In the genomic region with DNA sequence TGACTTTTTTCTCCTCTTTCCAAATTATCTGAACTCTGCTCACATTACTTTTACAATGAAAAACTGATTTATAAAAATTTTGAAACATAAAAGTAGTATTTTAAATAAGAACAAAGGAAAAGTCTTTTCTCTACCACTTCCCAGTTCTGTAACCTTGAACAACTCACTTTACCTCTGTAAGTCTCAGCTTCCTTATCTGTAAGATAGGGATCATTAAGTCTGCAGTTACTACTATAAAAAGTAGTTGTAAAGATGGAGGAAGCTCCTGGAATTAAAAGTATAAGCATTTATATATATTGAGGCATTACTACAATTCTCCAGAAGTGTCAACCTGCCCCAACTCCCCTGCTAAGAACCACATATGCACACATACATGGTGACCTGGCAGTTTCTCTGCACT, we compare ENCODE assay signal across 25 cellular contexts.
"Had no signal": no experiment of that assay in that cellular context is flagged by ENCODE, and none has a peak within 500 bp of the region (broad histone marks: within the 10 kb centered on the region; RNA-seq: fewer than 3 reads in every experiment).

No MANE protein-coding gene starts in this region.

- H3K4me3 ChIP-seq: coronary artery, esophagus squamous epithelium, heart right ventricle, lung, neural progenitor cell, prostate gland, right atrium auricular region, stomach, testis, tibial artery had no signal

- H3K27me3 Mint-ChIP-seq: effector memory CD8-positive, alpha-beta T cell; memory B cell; naive thymus-derived CD4-positive, alpha-beta T cell; type B pancreatic cell had no signal

- H3K9me3 ChIP-seq: esophagus squamous epithelium, heart right ventricle, prostate gland, right atrium auricular region, stomach, testis, tibial artery had no signal

- H3K9ac ChIP-seq: neural progenitor cell had no signal

- DNase-seq: dermis blood vessel endothelial cell; effector memory CD8-positive, alpha-beta T cell; erythroblast; esophagus squamous epithelium; foreskin melanocyte; glutamatergic neuron; heart right ventricle; hippocampal formation; naive thymus-derived CD4-positive, alpha-beta T cell; stimulated activated CD4-positive, alpha-beta T cell treated with anti-CD3 and anti-CD28 coated beads, Interleukin-2, amount 100 ng/mL, for 24 hours; stimulated activated CD4-positive, alpha-beta T cell treated with anti-CD3 and anti-CD28 coated beads, Interleukin-4, amount 100 ng/mL, for 24 hours; stimulated activated naive CD4-positive, alpha-beta T cell treated with Interleukin-2 at 50 U/mL for 16 hours; stomach; testis; tibial artery had no signal

- H3K4me1 ChIP-seq: prostate gland, right atrium auricular region, testis had no signal

- H3K36me3 Mint-ChIP-seq: neural progenitor cell, type B pancreatic cell had no signal

- H3K4me1 Mint-ChIP-seq: memory B cell, nephron had no signal

- H3K9me3 Mint-ChIP-seq: effector memory CD8-positive, alpha-beta T cell; memory B cell; naive thymus-derived CD4-positive, alpha-beta T cell; nephron; neural progenitor cell; stimulated activated effector memory CD8-positive, alpha-beta T cell treated with anti-CD3 and anti-CD28 coated beads, Interleukin-12 subunit alpha, Interleukin-12 subunit beta, amount 100 ng/mL, for 72 hours had no signal

- H3K27ac Mint-ChIP-seq: memory B cell; neural progenitor cell; stimulated activated effector memory CD8-positive, alpha-beta T cell treated with anti-CD3 and anti-CD28 coated beads, Interleukin-12 subunit alpha, Interleukin-12 subunit beta, amount 100 ng/mL, for 72 hours; type B pancreatic cell had no signal

- H3K36me3 ChIP-seq: neural progenitor cell, prostate gland, right atrium auricular region had no signal

- H3K4me3 Mint-ChIP-seq: effector memory CD8-positive, alpha-beta T cell; memory B cell; naive thymus-derived CD4-positive, alpha-beta T cell; neural progenitor cell; stimulated activated effector memory CD8-positive, alpha-beta T cell treated with anti-CD3 and anti-CD28 coated beads, Interleukin-12 subunit alpha, Interleukin-12 subunit beta, amount 100 ng/mL, for 72 hours; type B pancreatic cell had no signal

- H3K27me3 ChIP-seq: esophagus squamous epithelium, heart right ventricle, neural progenitor cell, right atrium auricular region, stomach, testis, tibial artery had no signal

- ATAC-seq: effector memory CD8-positive, alpha-beta T cell; heart right ventricle; naive thymus-derived CD4-positive, alpha-beta T cell; sciatic nerve; stimulated activated effector memory CD8-positive, alpha-beta T cell treated with anti-CD3 and anti-CD28 coated beads, Interleukin-12 subunit alpha, Interleukin-12 subunit beta, amount 100 ng/mL, for 72 hours had no signal

- H3K27ac ChIP-seq: coronary artery, esophagus squamous epithelium, heart right ventricle, neural progenitor cell, prostate gland, right atrium auricular region, stomach, testis, tibial artery had no signal
